Comparison of ENCODE assay signal across 23 cellular contexts in genomic region chr6:115195239-115195638, GRCh38.
DNase-seq lines count a peak whose midpoint lies in the region; ATAC-seq and TF ChIP-seq lines count a peak whose summit lies in the region.
"Had no signal": no experiment of that assay in that cellular context is flagged by ENCODE, and none has a peak within 500 bp of the region (broad histone marks: within the 10 kb centered on the region; RNA-seq: fewer than 3 reads in every experiment).

No MANE protein-coding gene starts in this region.

- DNase-seq in DMS153 (lab: John Stamatoyannopoulos, UW) (peak; percentile 69), DMS153 treated with DMSO at 0.1 percent for 48 hours (lab: John Stamatoyannopoulos, UW; ENCODE audit: unreplicated experiment) (no peak), Right ventricle myocardium superior (no peak), right atrium auricular region (ENCODE audit: low spot score) (no peak), NCI-H446 treated with DMSO at 0.1 percent for 48 hours (lab: John Stamatoyannopoulos, UW) (peak; percentile 10)
- DNase-seq: CD4-positive, alpha-beta memory T cell; EL; GF-D8; IMR-90; NCI-H1105 treated with DMSO at 0.1 percent for 48 hours; NCI-H1694 treated with DMSO at 0.1 percent for 48 hours; NCI-H2171; NCI-H345; NCI-H82; SIG-M5; SK-N-SH had no signal

- H3K4me1 ChIP-seq in right atrium auricular region = no peaks in the 10 kb centered on the region
- H3K4me1 ChIP-seq: BLaER1 treated with 17β-estradiol and CSF1 and Interleukin-3, amounts not matched to agents 10 nM and 100 nM had no signal

- H3K27ac ChIP-seq in right atrium auricular region = no peak overlapping the region
- H3K27ac ChIP-seq: 22Rv1; BLaER1 treated with 17β-estradiol and CSF1 and Interleukin-3, amounts not matched to agents 10 nM and 100 nM; KMS-11 had no signal

- no peaks in the 10 kb centered on the region for H3K36me3 ChIP-seq in right atrium auricular region
- H3K36me3 ChIP-seq: BLaER1 treated with 17β-estradiol and CSF1 and Interleukin-3, amounts not matched to agents 10 nM and 100 nM had no signal

- peak; percentile 63 for ATAC-seq in Right ventricle myocardium superior (ENCODE audit: poor library complexity)
- no peak for ATAC-seq in esophagus mucosa
- ATAC-seq in GM18868 (IDR thresholded peaks at IDR 0.05; ENCODE audit: unreplicated experiment) = no peak
- no peak for ATAC-seq in GM18517 (IDR thresholded peaks at IDR 0.05; ENCODE audit: unreplicated experiment)
- ATAC-seq: HCT116 had no signal

- no peak for TF ChIP-seq CTCF in right atrium auricular region (IDR thresholded peaks at IDR 0.05)

- H3K4me3 ChIP-seq in right atrium auricular region = no peak overlapping the region
- H3K4me3 ChIP-seq: BLaER1 treated with 17β-estradiol and CSF1 and Interleukin-3, amounts not matched to agents 10 nM and 100 nM had no signal

- intact Hi-C loops in Right ventricle myocardium superior (cut with DNase I) = no loop called here

- no peaks in the 10 kb centered on the region for H3K9me3 ChIP-seq in right atrium auricular region
- H3K9me3 ChIP-seq: SK-N-SH had no signal

- H3K27me3 ChIP-seq in right atrium auricular region = no peaks in the 10 kb centered on the region
- H3K27me3 ChIP-seq: BLaER1 treated with 17β-estradiol and CSF1 and Interleukin-3, amounts not matched to agents 10 nM and 100 nM had no signal

Comparison
In these comparisons a context has a peak if more than half of its experiments do, and no peak if none do; other contexts are left out.
1. DNase-seq: peak in DMS153 (single experiment) and NCI-H446 treated with DMSO at 0.1 percent for 48 hours (single experiment); none in DMS153 treated with DMSO at 0.1 percent for 48 hours (single experiment), Right ventricle myocardium superior (single experiment) and right atrium auricular region (single experiment).